Comparison of ENCODE assay signal across 25 cellular contexts in genomic region chr11:26676641-26677040, GRCh38. TPM values are rescaled to one million over a fixed set of nuclear protein-coding genes. Genes with fewer than 3 reads are reported as not detected.
"Had no signal": no experiment of that assay in that cellular context is flagged by ENCODE, and none has a peak within 500 bp of the region (broad histone marks: within the 10 kb centered on the region; RNA-seq: fewer than 3 reads in every experiment).

No MANE protein-coding gene starts in this region.

- H3K4me3 ChIP-seq: dorsolateral prefrontal cortex, esophagus squamous epithelium, left ventricle myocardium inferior, lower lobe of right lung, testis, tibial nerve had no signal

- H3K9me3 ChIP-seq: esophagus squamous epithelium, left ventricle myocardium inferior, lower lobe of right lung, testis, tibial nerve had no signal

- H3K27ac Mint-ChIP-seq: immature natural killer cell; naive thymus-derived CD4-positive, alpha-beta T cell; nephron progenitor cell; stimulated activated naive B cell treated with anti-CD40 and anti-IgM and Interleukin-4, amounts not matched to agents 10 μg/mL and 1 μg/mL and 100 μg/mL, for 72 hours; stimulated activated naive CD8-positive, alpha-beta T cell treated with anti-CD3 and anti-CD28 coated beads, Interleukin-15, amount 100 ng/mL, for 72 hours had no signal

- DNase-seq: cortex of kidney; dorsolateral prefrontal cortex; effector CD8-positive, alpha-beta T cell; esophagus squamous epithelium; foreskin fibroblast; immature natural killer cell; kidney; left cardiac atrium; left ventricle myocardium inferior; lower lobe of right lung; naive thymus-derived CD4-positive, alpha-beta T cell; nephron progenitor cell; stimulated activated CD4-positive, alpha-beta T cell treated with anti-CD3 and anti-CD28 coated beads, Interleukin-2, amount 100 ng/mL, for 24 hours; stimulated activated CD4-positive, alpha-beta T cell treated with anti-CD3 and anti-CD28 coated beads, Interleukin-4, amount 100 ng/mL, for 4 hours; stimulated activated naive B cell treated with anti-CD40 and anti-IgM and Interleukin-4, amounts not matched to agents 10 μg/mL and 1 μg/mL and 100 μg/mL, for 72 hours; stimulated activated naive CD8-positive, alpha-beta T cell treated with anti-CD3 and anti-CD28 coated beads, Interleukin-15, amount 100 ng/mL, for 72 hours; testis had no signal

- H3K27me3 Mint-ChIP-seq: naive thymus-derived CD4-positive, alpha-beta T cell; stimulated activated naive B cell treated with anti-CD40 and anti-IgM and Interleukin-4, amounts not matched to agents 10 μg/mL and 1 μg/mL and 100 μg/mL, for 72 hours; stimulated activated naive CD8-positive, alpha-beta T cell treated with anti-CD3 and anti-CD28 coated beads, Interleukin-15, amount 100 ng/mL, for 72 hours had no signal

- H3K27me3 ChIP-seq: dorsolateral prefrontal cortex, esophagus squamous epithelium, testis, tibial nerve had no signal

- H3K27ac ChIP-seq: dorsolateral prefrontal cortex, left ventricle myocardium inferior, lower lobe of right lung, testis, tibial nerve had no signal

- H3K36me3 ChIP-seq: esophagus squamous epithelium, left ventricle myocardium inferior, lower lobe of right lung, tibial nerve had no signal

- H3K36me3 Mint-ChIP-seq: immature natural killer cell; stimulated activated naive B cell treated with anti-CD40 and anti-IgM and Interleukin-4, amounts not matched to agents 10 μg/mL and 1 μg/mL and 100 μg/mL, for 72 hours had no signal

- H3K4me3 Mint-ChIP-seq: immature natural killer cell; naive thymus-derived CD4-positive, alpha-beta T cell; nephron progenitor cell; stimulated activated naive B cell treated with anti-CD40 and anti-IgM and Interleukin-4, amounts not matched to agents 10 μg/mL and 1 μg/mL and 100 μg/mL, for 72 hours; stimulated activated naive CD8-positive, alpha-beta T cell treated with anti-CD3 and anti-CD28 coated beads, Interleukin-15, amount 100 ng/mL, for 72 hours had no signal

- H3K9me3 Mint-ChIP-seq: nephron progenitor cell had no signal

- H3K4me1 Mint-ChIP-seq: immature natural killer cell; naive thymus-derived CD4-positive, alpha-beta T cell; nephron progenitor cell; stimulated activated naive B cell treated with anti-CD40 and anti-IgM and Interleukin-4, amounts not matched to agents 10 μg/mL and 1 μg/mL and 100 μg/mL, for 72 hours; stimulated activated naive CD8-positive, alpha-beta T cell treated with anti-CD3 and anti-CD28 coated beads, Interleukin-15, amount 100 ng/mL, for 72 hours had no signal

- ATAC-seq: left cardiac atrium; lower lobe of right lung; naive thymus-derived CD4-positive, alpha-beta T cell; sciatic nerve; stimulated activated naive B cell treated with anti-CD40 and anti-IgM and Interleukin-4, amounts not matched to agents 10 μg/mL and 1 μg/mL and 100 μg/mL, for 72 hours; stimulated activated naive CD8-positive, alpha-beta T cell treated with anti-CD3 and anti-CD28 coated beads, Interleukin-15, amount 100 ng/mL, for 72 hours had no signal

- H3K4me1 ChIP-seq: left ventricle myocardium inferior, lower lobe of right lung, testis, tibial nerve had no signal

RNA-seq across cellular contexts. Expression of gene SLC5A12, which starts 45.2 kb away (rescaled TPM):
- total RNA-seq: esophagus squamous epithelium; left ventricle myocardium inferior; lower lobe of right lung; mesenteric fat pad; mononuclear cell; naive thymus-derived CD4-positive, alpha-beta T cell; omental fat pad; pulmonary artery endothelial cell; skeletal muscle tissue; subcutaneous adipose tissue had no signal
